28 cellular contexts compared by ENCODE assay signal in genomic region chr12:10689146-10689545, GRCh38. TPM values are rescaled to one million over a fixed set of nuclear protein-coding genes. Genes with fewer than 3 reads are reported as not detected.
"Had no signal": no experiment of that assay in that cellular context is flagged by ENCODE, and none has a peak within 500 bp of the region (broad histone marks: within the 10 kb centered on the region; RNA-seq: fewer than 3 reads in every experiment).

No MANE protein-coding gene starts in this region.

- H3K4me3 Mint-ChIP-seq: stimulated activated effector memory CD8-positive, alpha-beta T cell treated with anti-CD3 and anti-CD28 coated beads, Interleukin-12 subunit alpha, Interleukin-12 subunit beta, amount 100 ng/mL, for 72 hours; stimulated activated memory B cell treated with anti-CD40 and anti-IgM and Interleukin-4, amounts not matched to agents 10 μg/mL and 1 μg/mL and 100 μg/mL, for 72 hours; stimulated activated naive B cell treated with anti-CD40 and anti-IgM and Interleukin-4, amounts not matched to agents 10 μg/mL and 1 μg/mL and 100 μg/mL, for 72 hours; stimulated activated naive CD8-positive, alpha-beta T cell treated with anti-CD3 and anti-CD28 coated beads, Interleukin-15, amount 100 ng/mL, for 72 hours; stimulated activated naive CD8-positive, alpha-beta T cell treated with anti-CD3 and anti-CD28 coated beads, Interleukin-15, Interleukin-2, amounts not matched to agents 100 ng/mL and 50 ng/mL, for 24 hours; type B pancreatic cell had no signal

- H3K36me3 Mint-ChIP-seq: stimulated activated effector memory CD8-positive, alpha-beta T cell treated with anti-CD3 and anti-CD28 coated beads, Interleukin-12 subunit alpha, Interleukin-12 subunit beta, amount 100 ng/mL, for 72 hours had no signal

- H3K27me3 ChIP-seq: stomach, suprapubic skin, testis, thyroid gland, tibial artery, tibial nerve, transverse colon, upper lobe of left lung, upper lobe of right lung, uterus, vagina had no signal

- H3K27ac Mint-ChIP-seq: stimulated activated effector memory CD8-positive, alpha-beta T cell treated with anti-CD3 and anti-CD28 coated beads, Interleukin-12 subunit alpha, Interleukin-12 subunit beta, amount 100 ng/mL, for 72 hours; stimulated activated memory B cell treated with anti-CD40 and anti-IgM and Interleukin-4, amounts not matched to agents 10 μg/mL and 1 μg/mL and 100 μg/mL, for 72 hours; stimulated activated naive B cell treated with anti-CD40 and anti-IgM and Interleukin-4, amounts not matched to agents 10 μg/mL and 1 μg/mL and 100 μg/mL, for 72 hours; stimulated activated naive CD8-positive, alpha-beta T cell treated with anti-CD3 and anti-CD28 coated beads, Interleukin-15, amount 100 ng/mL, for 72 hours; stimulated activated naive CD8-positive, alpha-beta T cell treated with anti-CD3 and anti-CD28 coated beads, Interleukin-15, Interleukin-2, amounts not matched to agents 100 ng/mL and 50 ng/mL, for 24 hours; type B pancreatic cell had no signal

- H3K27ac ChIP-seq: stomach, suprapubic skin, testis, thoracic aorta, thyroid gland, tibial artery, tibial nerve, transverse colon, upper lobe of left lung, upper lobe of right lung, uterus, vagina had no signal

- ATAC-seq: stimulated activated effector memory CD8-positive, alpha-beta T cell treated with anti-CD3 and anti-CD28 coated beads, Interleukin-12 subunit alpha, Interleukin-12 subunit beta, amount 100 ng/mL, for 72 hours; stimulated activated memory B cell treated with anti-CD40 and anti-IgM and Interleukin-4, amounts not matched to agents 10 μg/mL and 1 μg/mL and 100 μg/mL, for 72 hours; stimulated activated naive B cell treated with anti-CD40 and anti-IgM and Interleukin-4, amounts not matched to agents 10 μg/mL and 1 μg/mL and 100 μg/mL, for 72 hours; stimulated activated naive CD8-positive, alpha-beta T cell treated with anti-CD3 and anti-CD28 coated beads, Interleukin-15, amount 100 ng/mL, for 72 hours; stimulated activated naive CD8-positive, alpha-beta T cell treated with anti-CD3 and anti-CD28 coated beads, Interleukin-15, Interleukin-2, amounts not matched to agents 100 U/mL and 50 U/mL, for 24 hours; upper lobe of right lung had no signal

- H3K36me3 ChIP-seq: suprapubic skin, thoracic aorta, thyroid gland, transverse colon, upper lobe of left lung, upper lobe of right lung, uterus, vagina had no signal

- H3K9me3 ChIP-seq: stomach, suprapubic skin, testis, thoracic aorta, thyroid gland, tibial artery, tibial nerve, transverse colon, upper lobe of left lung, upper lobe of right lung, uterus, vagina had no signal

- H3K4me3 ChIP-seq: stomach, suprapubic skin, testis, thoracic aorta, thyroid gland, tibial artery, tibial nerve, transverse colon, upper lobe of left lung, upper lobe of right lung, uterus, vagina had no signal

- H3K4me1 Mint-ChIP-seq: stimulated activated effector memory CD8-positive, alpha-beta T cell treated with anti-CD3 and anti-CD28 coated beads, Interleukin-12 subunit alpha, Interleukin-12 subunit beta, amount 100 ng/mL, for 72 hours; stimulated activated memory B cell treated with anti-CD40 and anti-IgM and Interleukin-4, amounts not matched to agents 10 μg/mL and 1 μg/mL and 100 μg/mL, for 72 hours; stimulated activated naive B cell treated with anti-CD40 and anti-IgM and Interleukin-4, amounts not matched to agents 10 μg/mL and 1 μg/mL and 100 μg/mL, for 72 hours; stimulated activated naive CD8-positive, alpha-beta T cell treated with anti-CD3 and anti-CD28 coated beads, Interleukin-15, amount 100 ng/mL, for 72 hours had no signal

- H3K4me1 ChIP-seq: stomach, testis, thyroid gland, tibial artery, tibial nerve, transverse colon, upper lobe of left lung, upper lobe of right lung, uterus, vagina had no signal

- H3K27me3 Mint-ChIP-seq: type B pancreatic cell had no signal

- DNase-seq: stimulated activated CD4-positive, alpha-beta T cell treated with anti-CD3 and anti-CD28 coated beads, Interleukin-2, amount 100 ng/mL, for 48 hours; stimulated activated CD4-positive, alpha-beta T cell treated with anti-CD3 and anti-CD28 coated beads, Interleukin-4, amount 100 ng/mL, for 1 hour; stimulated activated CD4-positive, alpha-beta T cell treated with anti-CD3 and anti-CD28 coated beads, Interleukin-4, amount 100 ng/mL, for 24 hours; stimulated activated CD4-positive, alpha-beta T cell treated with anti-CD3 and anti-CD28 coated beads, Interleukin-4, amount 100 ng/mL, for 4 hours; stimulated activated CD8-positive, alpha-beta memory T cell treated with anti-CD3 and anti-CD28 coated beads, Interleukin-4, amount 100 ng/mL, for 48 hours; stimulated activated naive B cell treated with anti-CD40 and anti-IgM and Interleukin-4, amounts not matched to agents 10 μg/mL and 1 μg/mL and 100 μg/mL, for 72 hours; stimulated activated naive CD4-positive, alpha-beta T cell; stimulated activated naive CD4-positive, alpha-beta T cell treated with Interleukin-2 at 50 U/mL for 16 hours; stimulated activated naive CD8-positive, alpha-beta T cell treated with anti-CD3 and anti-CD28 coated beads, Interleukin-15, amount 100 ng/mL, for 72 hours; stimulated activated naive CD8-positive, alpha-beta T cell treated with anti-CD3 and anti-CD28 coated beads, Interleukin-15, Interleukin-2, amounts not matched to agents 100 U/mL and 50 U/mL, for 24 hours; stomach; substantia nigra; testis; thyroid gland; tibial artery; transverse colon; trophoblast cell; upper lobe of left lung; upper lobe of right lung; uterus had no signal

RNA-seq across cellular contexts. Expression of gene STYK1, which starts 15.3 kb away (rescaled TPM):
- total RNA-seq: thoracic aorta had no signal
